Comparison of ENCODE assay signal across 23 cellular contexts in genomic region chr5:135027318-135027698, GRCh38. TPM values are rescaled to one million over a fixed set of nuclear protein-coding genes. Genes with fewer than 3 reads are reported as not detected.
A peak's percentile ranks its signal among the peaks of the same experiment; 100 is the strongest.
DNase-seq lines count a peak whose midpoint lies in the region; ATAC-seq and TF ChIP-seq lines count a peak whose summit lies in the region.
"Had no signal": no experiment of that assay in that cellular context is flagged by ENCODE, and none has a peak within 500 bp of the region (broad histone marks: within the 10 kb centered on the region; RNA-seq: fewer than 3 reads in every experiment).

No MANE protein-coding gene starts in this region.

- no peak for TF ChIP-seq CTCF in activated CD8-positive, alpha-beta T cell treated with anti-CD3 and anti-CD28 coated beads for 36 hours (IDR thresholded peaks at IDR 0.05)

- peaks cover 21% of the 10 kb centered on the region for H3K4me1 Mint-ChIP-seq in activated CD8-positive, alpha-beta T cell treated with anti-CD3 and anti-CD28 coated beads, Interleukin-2, amount 10 ng/mL, durations not matched to agents 7 days and 5 days (ENCODE audit: low read depth)
- peaks cover 21% of the 10 kb centered on the region for H3K4me1 Mint-ChIP-seq in activated CD8-positive, alpha-beta T cell treated with anti-CD3 and anti-CD28 coated beads for 36 hours (ENCODE audit: low read depth)
- H3K4me1 Mint-ChIP-seq in naive B cell (peaks cover 31 to 42% (median 39%) of the 10 kb centered on the region in 3 donors), immature natural killer cell (peaks cover 12 to 13% of the 10 kb centered on the region in 2 donors)

- H3K27me3 Mint-ChIP-seq in activated CD8-positive, alpha-beta T cell treated with anti-CD3 and anti-CD28 coated beads, Interleukin-2, amount 10 ng/mL, durations not matched to agents 7 days and 5 days (ENCODE audit: low read depth): peaks cover 55% of the 10 kb centered on the region
- H3K27me3 Mint-ChIP-seq in activated CD8-positive, alpha-beta T cell treated with anti-CD3 and anti-CD28 coated beads for 36 hours: peaks cover 50% of the 10 kb centered on the region
- H3K27me3 Mint-ChIP-seq in naive B cell (peaks cover 57 to 82% (median 74%) of the 10 kb centered on the region in 3 donors), immature natural killer cell (ENCODE audit: low read depth in 3 of 3) (peaks cover 8 to 23% (median 18%) of the 10 kb centered on the region in 3 donors)

- POLR2A ChIA-PET in activated CD8-positive, alpha-beta T cell treated with anti-CD3 and anti-CD28 coated beads, Interleukin-2, amount 10 ng/mL, durations not matched to agents 7 days and 5 days (lab: Charles Lee): no interaction called here
- POLR2A ChIA-PET in activated CD8-positive, alpha-beta T cell treated with anti-CD3 and anti-CD28 coated beads for 36 hours (lab: Charles Lee): interaction anchor here (0.6 kb wide), 1 partner anchor 175 kb away, joined by 4 read pairs; no protein-coding TSS in a partner anchor

- intact Hi-C loops in activated CD8-positive, alpha-beta T cell treated with anti-CD3 and anti-CD28 coated beads for 36 hours (cut with micrococcal nuclease): no loop called here

- H3K9me3 Mint-ChIP-seq in activated CD8-positive, alpha-beta T cell treated with anti-CD3 and anti-CD28 coated beads, Interleukin-2, amount 10 ng/mL, durations not matched to agents 7 days and 5 days (ENCODE audit: insufficient read depth): no peaks in the 10 kb centered on the region
- peaks cover 2% of the 10 kb centered on the region for H3K9me3 Mint-ChIP-seq in activated CD8-positive, alpha-beta T cell treated with anti-CD3 and anti-CD28 coated beads for 36 hours
- H3K9me3 Mint-ChIP-seq in naive B cell: peaks cover 2 to 10% (median 7%) of the 10 kb centered on the region in 7 donors
- H3K9me3 Mint-ChIP-seq in immature natural killer cell: no peaks in the 10 kb centered on the region
- H3K9me3 Mint-ChIP-seq: natural killer cell had no signal

- H3K27ac Mint-ChIP-seq in activated CD8-positive, alpha-beta T cell treated with anti-CD3 and anti-CD28 coated beads, Interleukin-2, amount 10 ng/mL, durations not matched to agents 7 days and 5 days: no peak overlapping the region
- no peak overlapping the region for H3K27ac Mint-ChIP-seq in activated CD8-positive, alpha-beta T cell treated with anti-CD3 and anti-CD28 coated beads for 36 hours
- H3K27ac Mint-ChIP-seq in naive B cell (peak overlapping the region in 2 of 6 donors; percentile 64 to 88), immature natural killer cell (no peak overlapping the region)
- H3K27ac Mint-ChIP-seq: natural killer cell, progenitor cell of endocrine pancreas had no signal

- H3K36me3 Mint-ChIP-seq in activated CD8-positive, alpha-beta T cell treated with anti-CD3 and anti-CD28 coated beads, Interleukin-2, amount 10 ng/mL, durations not matched to agents 7 days and 5 days (ENCODE audit: low read depth): peaks cover 12% of the 10 kb centered on the region
- no peaks in the 10 kb centered on the region for H3K36me3 Mint-ChIP-seq in activated CD8-positive, alpha-beta T cell treated with anti-CD3 and anti-CD28 coated beads for 36 hours (ENCODE audit: low read depth)
- peaks cover 0 to 16% of the 10 kb centered on the region in 2 donors for H3K36me3 Mint-ChIP-seq in naive B cell
- peaks cover 4 to 6% (median 4%) of the 10 kb centered on the region in 3 donors for H3K36me3 Mint-ChIP-seq in immature natural killer cell
- H3K36me3 Mint-ChIP-seq: natural killer cell had no signal

- no peak for DNase-seq in activated CD8-positive, alpha-beta T cell treated with anti-CD3 and anti-CD28 coated beads, Interleukin-2, amount 10 ng/mL, durations not matched to agents 7 days and 5 days
- no peak for DNase-seq in activated CD8-positive, alpha-beta T cell treated with anti-CD3 and anti-CD28 coated beads for 36 hours
- no peak for DNase-seq in epithelial cell of prostate (ENCODE audit: low read depth, low spot score)
- DNase-seq in naive B cell: no peak
- no peak for DNase-seq in NCI-H1092 (lab: John Stamatoyannopoulos, UW)
- no peak for DNase-seq in NCI-H146 treated with DMSO at 0.1 percent for 48 hours (lab: John Stamatoyannopoulos, UW; ENCODE audit: unreplicated experiment)
- DNase-seq in DMS79 (lab: John Stamatoyannopoulos, UW): no peak
- DNase-seq in immature natural killer cell: no peak
- DNase-seq: activated effector memory CD4-positive, alpha-beta T cell treated with Interleukin-2 at 50 U/mL for 16 hours; C1 segment of cervical spinal cord; dorsolateral prefrontal cortex; mammary epithelial cell; natural killer cell; NCI-H1930; NCI-H510A treated with DMSO at 0.1 percent for 48 hours; small intestine; stimulated activated CD8-positive, alpha-beta memory T cell treated with anti-CD3 and anti-CD28 coated beads, Interleukin-4, amount 100 ng/mL, for 48 hours; T1000; testis had no signal

- peak overlapping the region; percentile 94 for H3K27ac ChIP-seq in epithelial cell of prostate
- H3K27ac ChIP-seq: cardiac muscle cell, dorsolateral prefrontal cortex, SJSA1, testis had no signal

- H3K4me3 Mint-ChIP-seq in activated CD8-positive, alpha-beta T cell treated with anti-CD3 and anti-CD28 coated beads, Interleukin-2, amount 10 ng/mL, durations not matched to agents 7 days and 5 days: peak overlapping the region; percentile 18
- H3K4me3 Mint-ChIP-seq in activated CD8-positive, alpha-beta T cell treated with anti-CD3 and anti-CD28 coated beads for 36 hours: no peak overlapping the region
- H3K4me3 Mint-ChIP-seq in naive B cell (peak overlapping the region in 7 of 8 donors; percentile 10 to 74 (median 59)), immature natural killer cell (no peak overlapping the region)
- H3K4me3 Mint-ChIP-seq: natural killer cell had no signal

- ATAC-seq in activated CD8-positive, alpha-beta T cell treated with anti-CD3 and anti-CD28 coated beads, Interleukin-2, amount 10 ng/mL, durations not matched to agents 7 days and 5 days: no peak
- ATAC-seq in activated CD8-positive, alpha-beta T cell treated with anti-CD3 and anti-CD28 coated beads for 36 hours: no peak
- ATAC-seq in naive B cell (ENCODE audit: low read depth in 2 of 2): peak in 1 of 2 donors; percentile 30
- ATAC-seq: natural killer cell had no signal

- CTCF ChIA-PET in activated CD8-positive, alpha-beta T cell treated with anti-CD3 and anti-CD28 coated beads, Interleukin-2, amount 10 ng/mL, durations not matched to agents 7 days and 5 days (lab: Charles Lee): no interaction called here
- CTCF ChIA-PET in activated CD8-positive, alpha-beta T cell treated with anti-CD3 and anti-CD28 coated beads for 36 hours (lab: Charles Lee): no interaction called here

RNA-seq across cellular contexts. Expression of gene PITX1, which starts 6.7 kb away (rescaled TPM):
- total RNA-seq in activated CD8-positive, alpha-beta T cell treated with anti-CD3 and anti-CD28 coated beads, Interleukin-2, amount 10 ng/mL, durations not matched to agents 7 days and 5 days: not detected
- total RNA-seq in activated CD8-positive, alpha-beta T cell treated with anti-CD3 and anti-CD28 coated beads for 36 hours: under 1 TPM; 0.20 to 0.31 TPM
- polyA plus RNA-seq in naive B cell (ENCODE audit: low read depth in 6 of 6): not detected
- polyA plus RNA-seq in immature natural killer cell: not detected
- total RNA-seq: cardiac muscle cell, natural killer cell had no signal

RNA-seq across cellular contexts. Expression of gene CATSPER3, which starts 59.6 kb away (rescaled TPM):
- under 1 TPM; 0.68 to 0.89 TPM for total RNA-seq in activated CD8-positive, alpha-beta T cell treated with anti-CD3 and anti-CD28 coated beads, Interleukin-2, amount 10 ng/mL, durations not matched to agents 7 days and 5 days
- under 1 TPM; 0.31 to 0.32 TPM for total RNA-seq in activated CD8-positive, alpha-beta T cell treated with anti-CD3 and anti-CD28 coated beads for 36 hours
- polyA plus RNA-seq in naive B cell (ENCODE audit: low read depth in 6 of 6) (1 to 10 TPM in 1 of 6 donors, under 1 TPM in 3, not detected in 2; 0.31 to 1.1 (median 0.43) TPM), immature natural killer cell (under 1 TPM in 1 of 3 donors, not detected in 2; 0.53 TPM)
- total RNA-seq: cardiac muscle cell, H4, mammary epithelial cell had no signal

Comparison
In these comparisons a context has a peak if more than half of its experiments do, and no peak if none do; other contexts are left out.
1. H3K4me3 Mint-ChIP-seq: peak in activated CD8-positive, alpha-beta T cell treated with anti-CD3 and anti-CD28 coated beads, Interleukin-2, amount 10 ng/mL, durations not matched to agents 7 days and 5 days (single experiment) and naive B cell (7 of 8); none in activated CD8-positive, alpha-beta T cell treated with anti-CD3 and anti-CD28 coated beads for 36 hours (single experiment) and immature natural killer cell (0 of 5).